ENCODE assay signal across 8 cellular contexts in genomic region chr6:27808242-27809066, GRCh38.
DNase-seq lines count a peak whose midpoint lies in the region; ATAC-seq and TF ChIP-seq lines count a peak whose summit lies in the region.
"Not testable (repeated sequence)": the region's sequence is repeated elsewhere in the genome, so short reads cannot be mapped to it uniquely, and the experiment has no call there.

No MANE protein-coding gene starts in this region.

- not testable (repeated sequence) for TF ChIP-seq CTCF in CD14-positive monocyte (IDR thresholded peaks at IDR 0.05); right lobe of liver (IDR thresholded peaks at IDR 0.05)

- not testable (repeated sequence) for H3K36me3 Mint-ChIP-seq in CD14-positive monocyte; activated T-cell treated with anti-CD3 and anti-CD28 coated beads, Interleukin-2, amount 50 U/mL, for 72 hours (ENCODE audit: insufficient read depth in 2 of 2)

- H3K9ac ChIP-seq in HUES6 (ENCODE audit: low read length), result peak overlapping the region; percentile 96

- not testable (repeated sequence) for DNase-seq in CD14-positive monocyte (ENCODE audit: low spot score); right lobe of liver
- peak in 1 of 2 donors; percentile 37 for DNase-seq in activated T-cell treated with anti-CD3 and anti-CD28 coated beads, Interleukin-2, amount 50 U/mL, for 72 hours
- DNase-seq in erythroblast (lab: John Stamatoyannopoulos, UW), result peak; percentile 84 to 91

- WGBS in right lobe of liver (ENCODE audit: insufficient coverage, low coverage, low lambda C conversion rate, missing lambda C conversion rate), result 12% methylated on average over 19 of the region's 43 CpGs

- peak overlapping the region; percentile 76 for H3K4me3 ChIP-seq in HUES6 (ENCODE audit: low read depth, low read length)
- peak overlapping the region; percentile 39 to 58 (median 46) for H3K4me3 ChIP-seq in right lobe of liver
- peak overlapping the region; percentile 35 to 66 (median 52) for H3K4me3 ChIP-seq in skin epidermis

- peak overlapping the region; percentile 90 to 98 (median 95) for H3K27ac Mint-ChIP-seq in CD14-positive monocyte
- H3K27ac Mint-ChIP-seq in activated T-cell treated with anti-CD3 and anti-CD28 coated beads, Interleukin-2, amount 50 U/mL, for 72 hours, result peak overlapping the region; percentile 99

- H3K27ac ChIP-seq in HUES6 (ENCODE audit: low read depth, low read length) (peak overlapping the region; percentile 86), right lobe of liver (peak overlapping the region; percentile 23 to 55 (median 41)), skin epidermis (peak overlapping the region in 16 of 21 experiments; percentile 6 to 87 (median 71))

- H3K36me3 ChIP-seq in HUES6 (ENCODE audit: control insufficient read depth, insufficient read depth, low read length); right lobe of liver: not testable (repeated sequence)

- intact Hi-C loops in CD14-positive monocyte (cut with micrococcal nuclease), result loop anchor here in 1 of 2 donors (5.0 kb wide), 2 partner anchors 51 to 84 kb away; a partner anchor contains a TSS
- intact Hi-C loops in right lobe of liver (cut with DNase I), result not testable (repeated sequence)

- peaks cover 16% of the 10 kb centered on the region; the same call in 1 of the 2 replicates for H3K4me1 ChIP-seq in HUES6 (ENCODE audit: control insufficient read depth, insufficient read depth, low read length)
- H3K4me1 ChIP-seq in right lobe of liver, result not testable (repeated sequence)

- peaks cover 39% of the 10 kb centered on the region for H3K4me1 Mint-ChIP-seq in CD14-positive monocyte
- peaks cover 64% of the 10 kb centered on the region for H3K4me1 Mint-ChIP-seq in activated T-cell treated with anti-CD3 and anti-CD28 coated beads, Interleukin-2, amount 50 U/mL, for 72 hours (ENCODE audit: low read depth)

- peak overlapping the region; percentile 90 to 98 for H3K4me3 Mint-ChIP-seq in CD14-positive monocyte
- H3K4me3 Mint-ChIP-seq in activated T-cell treated with anti-CD3 and anti-CD28 coated beads, Interleukin-2, amount 50 U/mL, for 72 hours, result peak overlapping the region; percentile 91 to 93

- H3K27me3 ChIP-seq in HUES6 (ENCODE audit: control insufficient read depth, insufficient read depth, low read length); right lobe of liver: not testable (repeated sequence)

- H3K9me3 ChIP-seq in HUES6 (ENCODE audit: control insufficient read depth, insufficient read depth, low read depth, low read length); right lobe of liver: not testable (repeated sequence)

- not testable (repeated sequence) for H3K9me3 Mint-ChIP-seq in CD14-positive monocyte; activated T-cell treated with anti-CD3 and anti-CD28 coated beads, Interleukin-2, amount 50 U/mL, for 72 hours

- ATAC-seq in GM21367 (IDR thresholded peaks at IDR 0.05; ENCODE audit: unreplicated experiment) (peak; percentile 4), right lobe of liver (peak; percentile 2 to 56 (median 5))
- ATAC-seq in activated T-cell treated with anti-CD3 and anti-CD28 coated beads, Interleukin-2, amount 50 U/mL, for 72 hours (replicated peaks in 1 of 2), result peak; percentile 0 to 4

- not testable (repeated sequence) for H3K27me3 Mint-ChIP-seq in CD14-positive monocyte (ENCODE audit: low read depth in 3 of 3); activated T-cell treated with anti-CD3 and anti-CD28 coated beads, Interleukin-2, amount 50 U/mL, for 72 hours (ENCODE audit: low read depth)

- peak; percentile 97 for TF ChIP-seq POLR2A in erythroblast (IDR thresholded peaks at IDR 0.05; ENCODE audit: low read length)
- TF ChIP-seq POLR2A in right lobe of liver (IDR thresholded peaks at IDR 0.05), result not testable (repeated sequence)

TF ChIP-seq in PFSK-1, 5 proteins besides CTCF, POLR2A, EP300 and RAD21:
- TF ChIP-seq TAF1 (IDR thresholded peaks at IDR 0.05; ENCODE audit: borderline replicate concordance, insufficient read depth, low read length), result peak; percentile 19; the same call in 1 of the 2 replicates
- TF ChIP-seq POLR2AphosphoS5 (IDR thresholded peaks at IDR 0.05; ENCODE audit: low read depth, low read length), result peak; percentile 88
- TF ChIP-seq SIN3A (IDR thresholded peaks at IDR 0.05; ENCODE audit: borderline replicate concordance, insufficient read depth, low read length), result 0 out of 2 replicates have a peak, but pooled peaks have one; percentile 8
